1 cellular context compared by ENCODE assay signal in the genomic region with DNA sequence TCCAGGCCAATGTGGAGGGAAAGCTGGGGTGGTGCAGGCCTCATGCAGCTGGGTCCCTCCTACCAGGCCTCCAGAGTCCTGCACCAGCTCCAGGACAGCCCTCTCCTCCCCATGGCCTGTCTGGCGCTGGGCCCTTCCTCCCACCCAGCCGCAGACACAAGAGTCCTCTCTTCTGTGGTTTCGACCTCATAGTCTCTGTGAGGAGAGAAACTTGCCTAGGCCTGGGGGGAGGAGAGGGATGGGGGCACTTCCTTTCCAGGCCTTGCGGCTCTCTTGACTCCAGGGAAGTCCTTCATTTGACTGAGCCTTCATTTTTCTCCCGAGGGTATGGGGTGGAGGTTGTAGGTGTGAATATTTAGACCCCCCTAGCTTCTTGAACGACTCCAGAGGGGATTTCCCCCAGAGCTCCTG.
TF ChIP-seq lines count a peak whose summit lies in the region.

No MANE protein-coding gene starts in this region.

TF ChIP-seq in H1, 55 proteins besides CTCF, POLR2A, EP300 and RAD21:
- TF ChIP-seq CHD2 (IDR thresholded peaks at IDR 0.05; ENCODE audit: low read length) (no peak), NRF1 (IDR thresholded peaks at IDR 0.05; ENCODE audit: low read depth, low read length) (no peak), BCL11A (IDR thresholded peaks at IDR 0.05; ENCODE audit: low read depth in 2 of 2, low read length in 2 of 2) (no peak), POLR2AphosphoS5 (IDR thresholded peaks at IDR 0.05; ENCODE audit: low read depth, low read length) (no peak), TBP (IDR thresholded peaks at IDR 0.05; ENCODE audit: low read depth, low read length) (no peak), YY1 (IDR thresholded peaks at IDR 0.05; ENCODE audit: low read depth, low read length) (no peak), GABPA (IDR thresholded peaks at IDR 0.05; ENCODE audit: borderline replicate concordance, insufficient read depth, low read length) (no peak), TCF12 (IDR thresholded peaks at IDR 0.05; ENCODE audit: low read depth, low read length) (no peak), RNF2 (IDR thresholded peaks at IDR 0.05; ENCODE audit: borderline replicate concordance, low read depth, low read length, missing control alignments, poor library complexity, severe bottlenecking) (no peak), SP4 (IDR thresholded peaks at IDR 0.05; ENCODE audit: low read length) (no peak), JUND (IDR thresholded peaks at IDR 0.05; ENCODE audit: low read length) (no peak), CHD1 (IDR thresholded peaks at IDR 0.05; ENCODE audit: low read depth, low read length) (no peak), CREB1 (IDR thresholded peaks at IDR 0.05) (no peak), EZH2 (IDR thresholded peaks at IDR 0.05; ENCODE audit: low read depth, low read length, severe bottlenecking) (no peak), SIN3A (conservative IDR thresholded peaks at IDR 0.05 in 1 of 2, IDR thresholded peaks at IDR 0.05 in 1 of 2; ENCODE audit: low read depth in 1 of 2, low read length in 2 of 2) (no peak), KDM5A (IDR thresholded peaks at IDR 0.05; ENCODE audit: low read length) (no peak), KDM4A (IDR thresholded peaks at IDR 0.05; ENCODE audit: low read depth, low read length, severe bottlenecking) (no peak), RXRA (IDR thresholded peaks at IDR 0.05; ENCODE audit: insufficient read depth, low read depth, low read length) (no peak)
- TF ChIP-seq, protein P1, sequence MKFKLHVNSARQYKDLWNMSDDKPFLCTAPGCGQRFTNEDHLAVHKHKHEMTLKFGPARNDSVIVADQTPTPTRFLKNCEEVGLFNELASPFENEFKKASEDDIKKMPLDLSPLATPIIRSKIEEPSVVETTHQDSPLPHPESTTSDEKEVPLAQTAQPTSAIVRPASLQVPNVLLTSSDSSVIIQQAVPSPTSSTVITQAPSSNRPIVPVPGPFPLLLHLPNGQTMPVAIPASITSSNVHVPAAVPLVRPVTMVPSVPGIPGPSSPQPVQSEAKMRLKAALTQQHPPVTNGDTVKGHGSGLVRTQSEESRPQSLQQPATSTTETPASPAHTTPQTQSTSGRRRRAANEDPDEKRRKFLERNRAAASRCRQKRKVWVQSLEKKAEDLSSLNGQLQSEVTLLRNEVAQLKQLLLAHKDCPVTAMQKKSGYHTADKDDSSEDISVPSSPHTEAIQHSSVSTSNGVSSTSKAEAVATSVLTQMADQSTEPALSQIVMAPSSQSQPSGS (IDR thresholded peaks at IDR 0.05; ENCODE audit: low read length): no peak
- TF ChIP-seq, protein P2, sequence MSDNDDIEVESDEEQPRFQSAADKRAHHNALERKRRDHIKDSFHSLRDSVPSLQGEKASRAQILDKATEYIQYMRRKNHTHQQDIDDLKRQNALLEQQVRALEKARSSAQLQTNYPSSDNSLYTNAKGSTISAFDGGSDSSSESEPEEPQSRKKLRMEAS (IDR thresholded peaks at IDR 0.05): no peak
